Comparison of ENCODE assay signal across 8 cellular contexts in genomic region chr4:185394568-185395254, GRCh38. TPM values are rescaled to one million over a fixed set of nuclear protein-coding genes. Genes with fewer than 3 reads are reported as not detected.
DNase-seq lines count a peak whose midpoint lies in the region; ATAC-seq and TF ChIP-seq lines count a peak whose summit lies in the region.

No MANE protein-coding gene starts in this region.

- no peaks in the 10 kb centered on the region for H3K79me1 ChIP-seq in neuronal stem cell (ENCODE audit: low read depth, low read length)

- no peak overlapping the region for H2BK12ac ChIP-seq in neuronal stem cell (ENCODE audit: low read length)

- no peak for TF ChIP-seq POLR2A in right lobe of liver (IDR thresholded peaks at IDR 0.05)

- no peak overlapping the region for H4K8ac ChIP-seq in neuronal stem cell (ENCODE audit: low read depth, low read length)

- CTCF ChIA-PET in activated naive CD4-positive, alpha-beta T cell treated with anti-CD3 and anti-CD28 coated beads, Interleukin-2, amount 10 ng/mL, durations not matched to agents 7 days and 5 days (lab: Charles Lee): no interaction called here

- H3K36me3 ChIP-seq in right lobe of liver (peaks cover 0 to 10% (median 2%) of the 10 kb centered on the region in 4 donors), neuronal stem cell (replicated peaks in 1 of 2; ENCODE audit: control insufficient read depth in 2 of 2, insufficient read depth in 2 of 2, low read length in 2 of 2) (peaks cover 0 to 11% of the 10 kb centered on the region in 2 donors)

- H3K36me3 Mint-ChIP-seq in activated naive CD4-positive, alpha-beta T cell treated with anti-CD3 and anti-CD28 coated beads, Interleukin-2, amount 10 ng/mL, durations not matched to agents 7 days and 5 days: peaks cover 30% of the 10 kb centered on the region
- H3K36me3 Mint-ChIP-seq in activated T-helper 2 cell treated with anti-CD3 and anti-CD28 coated beads, Interferon-gamma antibody, Interleukin-2, Interleukin-4, amounts not matched to agents 10 μg/mL and 5 μg/mL and 100 μg/mL, durations not matched to agents 14 hours and 24 hours and 36 hours (ENCODE audit: low read depth): peaks cover 30% of the 10 kb centered on the region
- H3K36me3 Mint-ChIP-seq in type B pancreatic cell: peaks cover 3% of the 10 kb centered on the region

- no peaks in the 10 kb centered on the region for H3K27me3 Mint-ChIP-seq in activated naive CD4-positive, alpha-beta T cell treated with anti-CD3 and anti-CD28 coated beads, Interleukin-2, amount 10 ng/mL, durations not matched to agents 7 days and 5 days
- no peaks in the 10 kb centered on the region for H3K27me3 Mint-ChIP-seq in activated T-helper 2 cell treated with anti-CD3 and anti-CD28 coated beads, Interferon-gamma antibody, Interleukin-2, Interleukin-4, amounts not matched to agents 10 μg/mL and 5 μg/mL and 100 μg/mL, durations not matched to agents 14 hours and 24 hours and 36 hours (ENCODE audit: low read depth)
- peaks cover 3% of the 10 kb centered on the region for H3K27me3 Mint-ChIP-seq in type B pancreatic cell

- WGBS in right lobe of liver (ENCODE audit: insufficient coverage, low coverage, low lambda C conversion rate, missing lambda C conversion rate): 56% methylated on average over 12 of the region's 12 CpGs
- 100% methylated on average over 2 to 3 of the region's 12 CpGs for WGBS in neuronal stem cell (ENCODE audit: extremely low coverage in 2 of 2, insufficient read length in 2 of 2, insufficient replicate concordance in 1 of 2), 2 donors

- H3K14ac ChIP-seq in neuronal stem cell (ENCODE audit: low read length): no peak overlapping the region

- peak overlapping the region; percentile 94 for H3K4me3 Mint-ChIP-seq in activated naive CD4-positive, alpha-beta T cell treated with anti-CD3 and anti-CD28 coated beads, Interleukin-2, amount 10 ng/mL, durations not matched to agents 7 days and 5 days
- H3K4me3 Mint-ChIP-seq in activated T-helper 2 cell treated with anti-CD3 and anti-CD28 coated beads, Interferon-gamma antibody, Interleukin-2, Interleukin-4, amounts not matched to agents 10 μg/mL and 5 μg/mL and 100 μg/mL, durations not matched to agents 14 hours and 24 hours and 36 hours (ENCODE audit: low read depth): peak overlapping the region; percentile 81
- peak overlapping the region; percentile 21 for H3K4me3 Mint-ChIP-seq in type B pancreatic cell

- peak overlapping the region; percentile 100 for H3K27ac ChIP-seq in right lobe of liver
- H3K27ac ChIP-seq in neuronal stem cell (replicated peaks; ENCODE audit: low read length): no peak overlapping the region

- H3K9me3 ChIP-seq in right lobe of liver: no peaks in the 10 kb centered on the region
- peaks cover 2 to 3% of the 10 kb centered on the region in 2 donors for H3K9me3 ChIP-seq in neuronal stem cell (replicated peaks in 1 of 2; ENCODE audit: control insufficient read depth in 2 of 2, insufficient read depth in 1 of 2, low read depth in 1 of 2, low read length in 2 of 2)

- H3K27ac Mint-ChIP-seq in activated naive CD4-positive, alpha-beta T cell treated with anti-CD3 and anti-CD28 coated beads, Interleukin-2, amount 10 ng/mL, durations not matched to agents 7 days and 5 days: peak overlapping the region; percentile 99
- peak overlapping the region; percentile 86 for H3K27ac Mint-ChIP-seq in activated T-helper 2 cell treated with anti-CD3 and anti-CD28 coated beads, Interferon-gamma antibody, Interleukin-2, Interleukin-4, amounts not matched to agents 10 μg/mL and 5 μg/mL and 100 μg/mL, durations not matched to agents 14 hours and 24 hours and 36 hours
- H3K27ac Mint-ChIP-seq in type B pancreatic cell: peak overlapping the region; percentile 97

- no peak overlapping the region for H3K9ac ChIP-seq in neuronal stem cell (ENCODE audit: low read depth, low read length, poor library complexity)

- no peak overlapping the region for H3K4ac ChIP-seq in neuronal stem cell (ENCODE audit: low read length)

- no peak overlapping the region for H3K23ac ChIP-seq in neuronal stem cell (ENCODE audit: low read depth, low read length, poor library complexity)

- no peak overlapping the region for H3K4me2 ChIP-seq in neuronal stem cell (ENCODE audit: insufficient read depth, low read length, poor library complexity, severe bottlenecking)

- no peak overlapping the region for H2AK5ac ChIP-seq in neuronal stem cell (ENCODE audit: low read depth, low read length)

- no peak for TF ChIP-seq CTCF in right lobe of liver (IDR thresholded peaks at IDR 0.05)
- no peak for TF ChIP-seq CTCF in type B pancreatic cell (conservative IDR thresholded peaks at IDR 0.05)

- H2AFZ ChIP-seq in neuronal stem cell (ENCODE audit: low read length): no peak overlapping the region

- peaks cover 46% of the 10 kb centered on the region for H3K4me1 Mint-ChIP-seq in activated naive CD4-positive, alpha-beta T cell treated with anti-CD3 and anti-CD28 coated beads, Interleukin-2, amount 10 ng/mL, durations not matched to agents 7 days and 5 days
- peaks cover 38% of the 10 kb centered on the region for H3K4me1 Mint-ChIP-seq in activated T-helper 2 cell treated with anti-CD3 and anti-CD28 coated beads, Interferon-gamma antibody, Interleukin-2, Interleukin-4, amounts not matched to agents 10 μg/mL and 5 μg/mL and 100 μg/mL, durations not matched to agents 14 hours and 24 hours and 36 hours (ENCODE audit: low read depth)
- H3K4me1 Mint-ChIP-seq in type B pancreatic cell (ENCODE audit: unreplicated experiment): peaks cover 20% of the 10 kb centered on the region

- H3K9me3 Mint-ChIP-seq in activated naive CD4-positive, alpha-beta T cell treated with anti-CD3 and anti-CD28 coated beads, Interleukin-2, amount 10 ng/mL, durations not matched to agents 7 days and 5 days: no peaks in the 10 kb centered on the region
- no peaks in the 10 kb centered on the region for H3K9me3 Mint-ChIP-seq in activated T-helper 2 cell treated with anti-CD3 and anti-CD28 coated beads, Interferon-gamma antibody, Interleukin-2, Interleukin-4, amounts not matched to agents 10 μg/mL and 5 μg/mL and 100 μg/mL, durations not matched to agents 14 hours and 24 hours and 36 hours
- peaks cover 13% of the 10 kb centered on the region for H3K9me3 Mint-ChIP-seq in type B pancreatic cell

- no peak overlapping the region for H2BK5ac ChIP-seq in neuronal stem cell (ENCODE audit: low read length)

- H3K4me3 ChIP-seq in right lobe of liver (peak overlapping the region; percentile 57 to 80 (median 69)), neuronal stem cell (ENCODE audit: low read length in 2 of 2) (peak overlapping the region in 1 of 2 donors; percentile 16)

- no peak overlapping the region for H2BK15ac ChIP-seq in neuronal stem cell (ENCODE audit: low read length)

- ATAC-seq in right lobe of liver: no peak
- ATAC-seq in HG03442 (IDR thresholded peaks at IDR 0.05; ENCODE audit: unreplicated experiment): no peak

- intact Hi-C loops in activated T-helper 2 cell treated with anti-CD3 and anti-CD28 coated beads, Interferon-gamma antibody, Interleukin-2, Interleukin-4, amounts not matched to agents 10 μg/mL and 5 μg/mL and 100 μg/mL, durations not matched to agents 14 hours and 24 hours and 36 hours (cut with micrococcal nuclease): loop anchor here (1.0 to 10.0 kb wide), 5 partner anchors 50 to 570 kb away; partner anchors contain the start of genes ACSL1, SLC25A4 and SNX25
- intact Hi-C loops in right lobe of liver (cut with DNase I): loop anchor here in 1 of 2 donors (10.0 kb wide), 1 partner anchor 190 kb away; the partner anchor contains the start of genes CFAP97 and SNX25

- H2BK120ac ChIP-seq in neuronal stem cell (ENCODE audit: low read depth, low read length): no peak overlapping the region

- H3K27me3 ChIP-seq in right lobe of liver: no peaks in the 10 kb centered on the region
- H3K27me3 ChIP-seq in neuronal stem cell (ENCODE audit: control insufficient read depth in 3 of 3, insufficient read depth in 3 of 3, low read depth in 1 of 3, low read length in 3 of 3): no peaks in the 10 kb centered on the region

- H3K4me1 ChIP-seq in right lobe of liver (peaks cover 0 to 8% (median 4%) of the 10 kb centered on the region in 4 donors), neuronal stem cell (ENCODE audit: control insufficient read depth in 2 of 2, insufficient read depth in 1 of 2, low read depth in 1 of 2, low read length in 2 of 2) (peaks cover 4 to 5% of the 10 kb centered on the region in 2 donors)

- H3K18ac ChIP-seq in neuronal stem cell (ENCODE audit: low read length): no peak overlapping the region

- no peak overlapping the region for H4K91ac ChIP-seq in neuronal stem cell (ENCODE audit: low read depth, low read length, poor library complexity)

- no peak for DNase-seq in activated naive CD4-positive, alpha-beta T cell treated with anti-CD3 and anti-CD28 coated beads, Interleukin-2, amount 10 ng/mL, durations not matched to agents 7 days and 5 days
- DNase-seq in activated naive CD4-positive, alpha-beta T cell treated with anti-CD3 and anti-CD28 coated beads, Interleukin-2, amount 50 U/mL, for 16 hours: no peak
- no peak for DNase-seq in activated T-helper 2 cell treated with anti-CD3 and anti-CD28 coated beads, Interferon-gamma antibody, Interleukin-2, Interleukin-4, amounts not matched to agents 10 μg/mL and 5 μg/mL and 100 μg/mL, durations not matched to agents 14 hours and 24 hours and 36 hours (ENCODE audit: low spot score)
- DNase-seq in right lobe of liver (no peak), type B pancreatic cell (ENCODE audit: extremely low spot score, unreplicated experiment) (no peak), neuronal stem cell (ENCODE audit: low spot score) (no peak), GM19238 (ENCODE audit: insufficient read length, low spot score) (no peak)

RNA-seq across cellular contexts. Expression of gene LRP2BP, which starts 1.0 kb away (rescaled TPM):
- total RNA-seq in activated T-helper 2 cell treated with anti-CD3 and anti-CD28 coated beads, Interferon-gamma antibody, Interleukin-2, Interleukin-4, amounts not matched to agents 10 μg/mL and 5 μg/mL and 100 μg/mL, durations not matched to agents 14 hours and 24 hours and 36 hours: 0.55 and 0.67 TPM in 2 replicates
- total RNA-seq in right lobe of liver (under 1 TPM; 0.19 to 0.37 (median 0.27) TPM), type B pancreatic cell (ENCODE audit: low replicate concordance) (0.74 and 1.0 TPM in 2 replicates)
- polyA plus RNA-seq in neuronal stem cell (2013, experiment 1 of 2): 0.17 TPM
- 0.18 TPM for polyA plus RNA-seq in neuronal stem cell (2013, experiment 2 of 2)

RNA-seq across cellular contexts. Expression of gene ANKRD37, which starts 1.9 kb away (rescaled TPM):
- total RNA-seq in activated T-helper 2 cell treated with anti-CD3 and anti-CD28 coated beads, Interferon-gamma antibody, Interleukin-2, Interleukin-4, amounts not matched to agents 10 μg/mL and 5 μg/mL and 100 μg/mL, durations not matched to agents 14 hours and 24 hours and 36 hours: 23.0 and 23.4 TPM in 2 replicates
- total RNA-seq in right lobe of liver (10 to 100 TPM in 2 of 6 experiments, 1 to 10 TPM in 4; 3.9 to 19.0 (median 6.0) TPM), type B pancreatic cell (ENCODE audit: low replicate concordance) (3.6 and 5.8 TPM in 2 replicates)
- polyA plus RNA-seq in neuronal stem cell (2013, experiment 1 of 2): 3.4 TPM
- 3.7 TPM for polyA plus RNA-seq in neuronal stem cell (2013, experiment 2 of 2)

RNA-seq across cellular contexts. Expression of gene UFSP2, which starts 31.1 kb away (rescaled TPM):
- 26.4 and 34.5 TPM in 2 replicates for total RNA-seq in activated T-helper 2 cell treated with anti-CD3 and anti-CD28 coated beads, Interferon-gamma antibody, Interleukin-2, Interleukin-4, amounts not matched to agents 10 μg/mL and 5 μg/mL and 100 μg/mL, durations not matched to agents 14 hours and 24 hours and 36 hours
- total RNA-seq in right lobe of liver (10 to 100 TPM; 12.8 to 17.6 (median 14.0) TPM), type B pancreatic cell (ENCODE audit: low replicate concordance) (21.1 and 22.1 TPM in 2 replicates)
- polyA plus RNA-seq in neuronal stem cell (2013, experiment 1 of 2): 35.3 TPM
- 34.5 TPM for polyA plus RNA-seq in neuronal stem cell (2013, experiment 2 of 2)

Comparison
In these comparisons a context has a peak if more than half of its experiments do, and no peak if none do; other contexts are left out.
1. H3K4me3 Mint-ChIP-seq: peak in every context shown above with its lines; median percentile 94 in activated naive CD4-positive, alpha-beta T cell treated with anti-CD3 and anti-CD28 coated beads, Interleukin-2, amount 10 ng/mL, durations not matched to agents 7 days and 5 days; 81 in activated T-helper 2 cell treated with anti-CD3 and anti-CD28 coated beads, Interferon-gamma antibody, Interleukin-2, Interleukin-4, amounts not matched to agents 10 μg/mL and 5 μg/mL and 100 μg/mL, durations not matched to agents 14 hours and 24 hours and 36 hours; 21 in type B pancreatic cell.